28 cellular contexts compared by ENCODE assay signal in the genomic region with DNA sequence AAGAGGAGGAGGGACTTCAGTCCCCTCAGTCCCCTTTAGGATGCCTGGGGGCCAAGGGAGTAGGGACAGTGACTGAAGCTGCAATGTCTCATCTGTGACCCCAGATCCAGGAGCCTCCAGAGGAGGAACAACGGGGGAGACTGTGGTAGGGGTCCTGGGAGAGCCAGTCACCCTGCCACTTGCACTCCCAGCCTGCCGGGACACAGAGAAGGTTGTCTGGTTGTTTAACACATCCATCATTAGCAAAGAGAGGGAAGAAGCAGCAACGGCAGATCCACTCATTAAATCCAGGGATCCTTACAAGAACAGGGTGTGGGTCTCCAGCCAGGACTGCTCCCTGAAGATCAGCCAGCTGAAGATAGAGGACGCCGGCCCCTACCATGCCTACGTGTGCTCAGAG. TPM values are rescaled to one million over a fixed set of nuclear protein-coding genes. Genes with fewer than 3 reads are reported as not detected.
"Had no signal": no experiment of that assay in that cellular context is flagged by ENCODE, and none has a peak within 500 bp of the region (broad histone marks: within the 10 kb centered on the region; RNA-seq: fewer than 3 reads in every experiment).

No MANE protein-coding gene starts in this region.

- H3K9ac ChIP-seq: SK-N-SH had no signal

- H3K36me3 ChIP-seq: cardiac muscle cell, transverse colon, WERI-Rb-1 had no signal

- ATAC-seq: body of pancreas; left ventricle myocardium superior; stimulated activated naive CD8-positive, alpha-beta T cell treated with anti-CD3 and anti-CD28 coated beads, Interleukin-15, Interleukin-2, amounts not matched to agents 100 U/mL and 50 U/mL, for 24 hours had no signal

- H3K27me3 ChIP-seq: body of pancreas, cardiac muscle cell, hepatocyte, transverse colon had no signal

- H3K27ac Mint-ChIP-seq: activated CD4-positive, alpha-beta T cell treated with anti-CD3 and anti-CD28 coated beads, Interleukin-2, amount 10 ng/mL, durations not matched to agents 7 days and 5 days; dendritic cell treated with granulocyte-macrophage colony-stimulating factor and Interleukin-4, amounts not matched to agents 40 ng/mL and 50 ng/mL, for 4 days had no signal

- H3K9me3 Mint-ChIP-seq: activated CD4-positive, alpha-beta T cell treated with anti-CD3 and anti-CD28 coated beads, Interleukin-2, amount 10 ng/mL, durations not matched to agents 7 days and 5 days; activated T-cell treated with anti-CD3 and anti-CD28 coated beads, Interleukin-2, amount 50 U/mL, for 24 hours; dendritic cell treated with granulocyte-macrophage colony-stimulating factor and Interleukin-4, amounts not matched to agents 40 ng/mL and 50 ng/mL, for 4 days; neural crest cell had no signal

- H3K4me1 ChIP-seq: body of pancreas, transverse colon had no signal

- H3K79me2 ChIP-seq: hepatocyte had no signal

- H3K9me3 ChIP-seq: body of pancreas, SK-N-SH, transverse colon had no signal

- H3K4me3 ChIP-seq: body of pancreas, cardiac muscle cell, hepatocyte, transverse colon had no signal

- H3K4me3 Mint-ChIP-seq: activated CD4-positive, alpha-beta T cell treated with anti-CD3 and anti-CD28 coated beads, Interleukin-2, amount 10 ng/mL, durations not matched to agents 7 days and 5 days; activated T-cell treated with anti-CD3 and anti-CD28 coated beads, Interleukin-2, amount 50 U/mL, for 24 hours; dendritic cell treated with granulocyte-macrophage colony-stimulating factor and Interleukin-4, amounts not matched to agents 40 ng/mL and 50 ng/mL, for 4 days; immature natural killer cell; neural crest cell had no signal

- DNase-seq: activated CD4-positive, alpha-beta T cell treated with anti-CD3 and anti-CD28 coated beads, Interleukin-2, amount 10 ng/mL, durations not matched to agents 7 days and 5 days; activated CD4-positive, CD25-positive, alpha-beta regulatory T cell treated with anti-CD3 and anti-CD28 coated beads, Interleukin-2, amount 50 U/mL, for 72 hours; activated CD8-positive, alpha-beta memory T cell treated with anti-CD3 and anti-CD28 coated beads for 24 hours; activated CD8-positive, alpha-beta memory T cell treated with anti-CD3 and anti-CD28 coated beads, Interleukin-2, amount 50 U/mL, for 4 hours; activated naive CD4-positive, alpha-beta T cell treated with Interleukin-2 at 50 U/mL for 16 hours; activated T-cell treated with anti-CD3 and anti-CD28 coated beads, Interleukin-2, amount 50 U/mL, for 24 hours; anterior cingulate cortex; body of pancreas; effector CD4-positive, alpha-beta T cell; erythroblast; foreskin melanocyte; immature natural killer cell; left ventricle myocardium superior; mammary epithelial cell; midbrain; occipital lobe; retina; SK-N-SH; stimulated activated CD4-positive, alpha-beta T cell treated with anti-CD3 and anti-CD28 coated beads, Interleukin-2, amount 100 ng/mL, for 48 hours; stimulated activated CD8-positive, alpha-beta memory T cell treated with anti-CD3 and anti-CD28 coated beads, Interleukin-4, amount 100 ng/mL, for 48 hours; stimulated activated naive CD8-positive, alpha-beta T cell treated with anti-CD3 and anti-CD28 coated beads, Interleukin-15, Interleukin-2, amounts not matched to agents 100 U/mL and 50 U/mL, for 24 hours; transverse colon; WERI-Rb-1 had no signal

- H3K27me3 Mint-ChIP-seq: activated CD4-positive, alpha-beta T cell treated with anti-CD3 and anti-CD28 coated beads, Interleukin-2, amount 10 ng/mL, durations not matched to agents 7 days and 5 days; activated T-cell treated with anti-CD3 and anti-CD28 coated beads, Interleukin-2, amount 50 U/mL, for 24 hours had no signal

- H3K4me2 ChIP-seq: hepatocyte, SK-N-SH had no signal

- H2AFZ ChIP-seq: hepatocyte had no signal

- H3K27ac ChIP-seq: body of pancreas, cardiac muscle cell, hepatocyte, transverse colon, WERI-Rb-1 had no signal

RNA-seq across cellular contexts. Expression of gene LY9, which starts 18.3 kb away (rescaled TPM):
- total RNA-seq: cardiac muscle cell, chondrocyte, hepatocyte, left ventricle myocardium superior, mammary epithelial cell, neural crest cell, occipital lobe had no signal
- polyA plus RNA-seq: cardiac muscle cell, hepatocyte, mammary epithelial cell, SK-N-SH had no signal

RNA-seq across cellular contexts. Expression of gene CD244, which starts 48.4 kb away (rescaled TPM):
- total RNA-seq: cardiac muscle cell, chondrocyte, mammary epithelial cell, neural crest cell, occipital lobe had no signal
- polyA plus RNA-seq: mammary epithelial cell, SK-N-SH had no signal
